Comparison of ENCODE assay signal across 1 cellular context in the genomic region with DNA sequence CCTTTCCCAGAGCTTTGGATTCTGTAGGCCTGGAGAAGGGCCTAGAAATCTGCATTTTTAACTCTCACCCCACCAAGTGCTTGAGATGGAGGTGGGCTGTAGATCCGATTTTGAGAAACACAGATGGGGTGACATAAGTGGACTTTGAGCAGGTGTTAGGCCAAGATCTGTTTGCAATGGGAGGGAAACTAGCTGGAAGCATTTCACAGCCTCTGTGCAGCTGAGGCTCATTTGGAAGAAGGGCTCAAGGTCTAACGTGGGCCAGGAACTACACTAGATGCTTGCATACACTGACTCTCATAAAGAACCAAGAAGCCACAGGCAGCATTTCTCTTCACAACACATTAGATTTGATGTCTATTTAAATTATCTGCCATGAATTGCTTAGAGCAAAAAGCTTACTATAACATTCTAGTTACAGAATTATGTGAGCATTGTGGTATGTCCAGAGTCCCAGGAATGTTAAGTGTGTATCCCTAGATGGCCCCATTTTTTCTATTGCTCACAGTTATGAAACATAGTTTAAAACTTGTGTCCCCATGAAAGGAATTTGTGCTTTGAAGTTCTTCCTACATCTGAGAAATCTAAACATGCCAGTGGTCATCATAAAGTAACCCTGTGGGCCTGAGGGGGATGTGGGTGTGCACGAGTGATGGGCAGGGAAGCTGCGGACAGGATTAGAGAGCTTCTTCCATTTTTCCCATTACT.
A peak's percentile ranks its signal among the peaks of the same experiment; 100 is the strongest.
TF ChIP-seq lines count a peak whose summit lies in the region.

No MANE protein-coding gene starts in this region.

TF ChIP-seq in HepG2, 621 proteins besides CTCF, POLR2A, EP300 and RAD21 (continued from another document and continues in another):
- TF ChIP-seq NONO (IDR thresholded peaks at IDR 0.05) (no peak), NONO (CRISPR knock-in tag; conservative IDR thresholded peaks at IDR 0.05) (peak; percentile 75), TEAD3 (CRISPR knock-in tag; optimal IDR thresholded peaks at IDR 0.05; ENCODE audit: borderline replicate concordance) (peak; percentile 86), MAX (IDR thresholded peaks at IDR 0.05) (peak; percentile 26; the same call in 1 of the 2 replicates), ZNF644 (CRISPR knock-in tag; IDR thresholded peaks at IDR 0.05; ENCODE audit: low read depth) (peak; percentile 97), SIX1 (CRISPR knock-in tag; IDR thresholded peaks at IDR 0.05; ENCODE audit: borderline replicate concordance) (peak; percentile 78; the same call in 1 of the 2 replicates), NR2F1 (CRISPR knock-in tag; IDR thresholded peaks at IDR 0.05) (peak in 1 of 2 experiments; percentile 62; a peak in 1 of 4 replicates), PPARG (CRISPR knock-in tag; conservative IDR thresholded peaks at IDR 0.05) (no peak; the same call in 1 of the 2 replicates), PITX1 (CRISPR knock-in tag; IDR thresholded peaks at IDR 0.05) (peak; percentile 82), ATAD3A (CRISPR knock-in tag; IDR thresholded peaks at IDR 0.05) (no peak), ZNF570 (CRISPR knock-in tag; IDR thresholded peaks at IDR 0.05; ENCODE audit: borderline replicate concordance) (no peak), ZHX1 (CRISPR knock-in tag; IDR thresholded peaks at IDR 0.05; ENCODE audit: low read depth) (peak; percentile 19; the same call in 1 of the 2 replicates), SOX6 (IDR thresholded peaks at IDR 0.05) (no peak), SOX6 (CRISPR knock-in tag; IDR thresholded peaks at IDR 0.05) (peak; percentile 85), SP140L (CRISPR knock-in tag; IDR thresholded peaks at IDR 0.05; ENCODE audit: borderline replicate concordance) (peak; percentile 35; the same call in 1 of the 2 replicates), MTA3 (CRISPR knock-in tag; IDR thresholded peaks at IDR 0.05) (no peak), SKI (IDR thresholded peaks at IDR 0.05; ENCODE audit: partially characterized antibody) (peak; percentile 36), TCF12 (IDR thresholded peaks at IDR 0.05) (no peak), TCF12 (CRISPR knock-in tag; IDR thresholded peaks at IDR 0.05) (peak; percentile 95), BHLHE40 (IDR thresholded peaks at IDR 0.05; ENCODE audit: low read length) (peak; percentile 81), ZNF331 (CRISPR knock-in tag; IDR thresholded peaks at IDR 0.05) (peak; percentile 77), ZNF710 (CRISPR knock-in tag; IDR thresholded peaks at IDR 0.05; ENCODE audit: borderline replicate concordance) (peak; percentile 84; the same call in 1 of the 2 replicates), ZNF547 (CRISPR knock-in tag; IDR thresholded peaks at IDR 0.05) (0 out of 2 replicates have a peak, but pooled peaks have one; percentile 31), HINFP (CRISPR knock-in tag; IDR thresholded peaks at IDR 0.05; ENCODE audit: low read depth) (peak; percentile 20; the same call in 1 of the 2 replicates)
- TF ChIP-seq, protein P1, sequence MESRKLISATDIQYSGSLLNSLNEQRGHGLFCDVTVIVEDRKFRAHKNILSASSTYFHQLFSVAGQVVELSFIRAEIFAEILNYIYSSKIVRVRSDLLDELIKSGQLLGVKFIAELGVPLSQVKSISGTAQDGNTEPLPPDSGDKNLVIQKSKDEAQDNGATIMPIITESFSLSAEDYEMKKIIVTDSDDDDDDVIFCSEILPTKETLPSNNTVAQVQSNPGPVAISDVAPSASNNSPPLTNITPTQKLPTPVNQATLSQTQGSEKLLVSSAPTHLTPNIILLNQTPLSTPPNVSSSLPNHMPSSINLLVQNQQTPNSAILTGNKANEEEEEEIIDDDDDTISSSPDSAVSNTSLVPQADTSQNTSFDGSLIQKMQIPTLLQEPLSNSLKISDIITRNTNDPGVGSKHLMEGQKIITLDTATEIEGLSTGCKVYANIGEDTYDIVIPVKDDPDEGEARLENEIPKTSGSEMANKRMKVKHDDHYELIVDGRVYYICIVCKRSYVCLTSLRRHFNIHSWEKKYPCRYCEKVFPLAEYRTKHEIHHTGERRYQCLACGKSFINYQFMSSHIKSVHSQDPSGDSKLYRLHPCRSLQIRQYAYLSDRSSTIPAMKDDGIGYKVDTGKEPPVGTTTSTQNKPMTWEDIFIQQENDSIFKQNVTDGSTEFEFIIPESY (CRISPR knock-in tag; IDR thresholded peaks at IDR 0.05) = peak; percentile 67
- TF ChIP-seq, protein P2, sequence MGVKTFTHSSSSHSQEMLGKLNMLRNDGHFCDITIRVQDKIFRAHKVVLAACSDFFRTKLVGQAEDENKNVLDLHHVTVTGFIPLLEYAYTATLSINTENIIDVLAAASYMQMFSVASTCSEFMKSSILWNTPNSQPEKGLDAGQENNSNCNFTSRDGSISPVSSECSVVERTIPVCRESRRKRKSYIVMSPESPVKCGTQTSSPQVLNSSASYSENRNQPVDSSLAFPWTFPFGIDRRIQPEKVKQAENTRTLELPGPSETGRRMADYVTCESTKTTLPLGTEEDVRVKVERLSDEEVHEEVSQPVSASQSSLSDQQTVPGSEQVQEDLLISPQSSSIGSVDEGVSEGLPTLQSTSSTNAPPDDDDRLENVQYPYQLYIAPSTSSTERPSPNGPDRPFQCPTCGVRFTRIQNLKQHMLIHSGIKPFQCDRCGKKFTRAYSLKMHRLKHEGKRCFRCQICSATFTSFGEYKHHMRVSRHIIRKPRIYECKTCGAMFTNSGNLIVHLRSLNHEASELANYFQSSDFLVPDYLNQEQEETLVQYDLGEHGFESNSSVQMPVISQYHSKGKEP (CRISPR knock-in tag; IDR thresholded peaks at IDR 0.05) = no peak
- TF ChIP-seq, protein P3, sequence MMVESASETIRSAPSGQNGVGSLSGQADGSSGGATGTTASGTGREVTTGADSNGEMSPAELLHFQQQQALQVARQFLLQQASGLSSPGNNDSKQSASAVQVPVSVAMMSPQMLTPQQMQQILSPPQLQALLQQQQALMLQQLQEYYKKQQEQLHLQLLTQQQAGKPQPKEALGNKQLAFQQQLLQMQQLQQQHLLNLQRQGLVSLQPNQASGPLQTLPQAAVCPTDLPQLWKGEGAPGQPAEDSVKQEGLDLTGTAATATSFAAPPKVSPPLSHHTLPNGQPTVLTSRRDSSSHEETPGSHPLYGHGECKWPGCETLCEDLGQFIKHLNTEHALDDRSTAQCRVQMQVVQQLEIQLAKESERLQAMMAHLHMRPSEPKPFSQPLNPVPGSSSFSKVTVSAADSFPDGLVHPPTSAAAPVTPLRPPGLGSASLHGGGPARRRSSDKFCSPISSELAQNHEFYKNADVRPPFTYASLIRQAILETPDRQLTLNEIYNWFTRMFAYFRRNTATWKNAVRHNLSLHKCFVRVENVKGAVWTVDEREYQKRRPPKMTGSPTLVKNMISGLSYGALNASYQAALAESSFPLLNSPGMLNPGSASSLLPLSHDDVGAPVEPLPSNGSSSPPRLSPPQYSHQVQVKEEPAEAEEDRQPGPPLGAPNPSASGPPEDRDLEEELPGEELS (CRISPR knock-in tag; IDR thresholded peaks at IDR 0.05) = peak; percentile 75; the same call in 1 of the 2 replicates
- TF ChIP-seq, protein P4, sequence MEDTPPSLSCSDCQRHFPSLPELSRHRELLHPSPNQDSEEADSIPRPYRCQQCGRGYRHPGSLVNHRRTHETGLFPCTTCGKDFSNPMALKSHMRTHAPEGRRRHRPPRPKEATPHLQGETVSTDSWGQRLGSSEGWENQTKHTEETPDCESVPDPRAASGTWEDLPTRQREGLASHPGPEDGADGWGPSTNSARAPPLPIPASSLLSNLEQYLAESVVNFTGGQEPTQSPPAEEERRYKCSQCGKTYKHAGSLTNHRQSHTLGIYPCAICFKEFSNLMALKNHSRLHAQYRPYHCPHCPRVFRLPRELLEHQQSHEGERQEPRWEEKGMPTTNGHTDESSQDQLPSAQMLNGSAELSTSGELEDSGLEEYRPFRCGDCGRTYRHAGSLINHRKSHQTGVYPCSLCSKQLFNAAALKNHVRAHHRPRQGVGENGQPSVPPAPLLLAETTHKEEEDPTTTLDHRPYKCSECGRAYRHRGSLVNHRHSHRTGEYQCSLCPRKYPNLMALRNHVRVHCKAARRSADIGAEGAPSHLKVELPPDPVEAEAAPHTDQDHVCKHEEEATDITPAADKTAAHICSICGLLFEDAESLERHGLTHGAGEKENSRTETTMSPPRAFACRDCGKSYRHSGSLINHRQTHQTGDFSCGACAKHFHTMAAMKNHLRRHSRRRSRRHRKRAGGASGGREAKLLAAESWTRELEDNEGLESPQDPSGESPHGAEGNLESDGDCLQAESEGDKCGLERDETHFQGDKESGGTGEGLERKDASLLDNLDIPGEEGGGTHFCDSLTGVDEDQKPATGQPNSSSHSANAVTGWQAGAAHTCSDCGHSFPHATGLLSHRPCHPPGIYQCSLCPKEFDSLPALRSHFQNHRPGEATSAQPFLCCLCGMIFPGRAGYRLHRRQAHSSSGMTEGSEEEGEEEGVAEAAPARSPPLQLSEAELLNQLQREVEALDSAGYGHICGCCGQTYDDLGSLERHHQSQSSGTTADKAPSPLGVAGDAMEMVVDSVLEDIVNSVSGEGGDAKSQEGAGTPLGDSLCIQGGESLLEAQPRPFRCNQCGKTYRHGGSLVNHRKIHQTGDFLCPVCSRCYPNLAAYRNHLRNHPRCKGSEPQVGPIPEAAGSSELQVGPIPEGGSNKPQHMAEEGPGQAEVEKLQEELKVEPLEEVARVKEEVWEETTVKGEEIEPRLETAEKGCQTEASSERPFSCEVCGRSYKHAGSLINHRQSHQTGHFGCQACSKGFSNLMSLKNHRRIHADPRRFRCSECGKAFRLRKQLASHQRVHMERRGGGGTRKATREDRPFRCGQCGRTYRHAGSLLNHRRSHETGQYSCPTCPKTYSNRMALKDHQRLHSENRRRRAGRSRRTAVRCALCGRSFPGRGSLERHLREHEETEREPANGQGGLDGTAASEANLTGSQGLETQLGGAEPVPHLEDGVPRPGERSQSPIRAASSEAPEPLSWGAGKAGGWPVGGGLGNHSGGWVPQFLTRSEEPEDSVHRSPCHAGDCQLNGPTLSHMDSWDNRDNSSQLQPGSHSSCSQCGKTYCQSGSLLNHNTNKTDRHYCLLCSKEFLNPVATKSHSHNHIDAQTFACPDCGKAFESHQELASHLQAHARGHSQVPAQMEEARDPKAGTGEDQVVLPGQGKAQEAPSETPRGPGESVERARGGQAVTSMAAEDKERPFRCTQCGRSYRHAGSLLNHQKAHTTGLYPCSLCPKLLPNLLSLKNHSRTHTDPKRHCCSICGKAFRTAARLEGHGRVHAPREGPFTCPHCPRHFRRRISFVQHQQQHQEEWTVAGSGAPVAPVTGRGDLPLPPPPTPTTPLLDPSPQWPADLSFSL (CRISPR knock-in tag; IDR thresholded peaks at IDR 0.05) = peak; percentile 18; the same call in 1 of the 2 replicates
